9 cellular contexts compared by ENCODE assay signal in genomic region chr2:176732780-176733179, GRCh38.
"Had no signal": no experiment of that assay in that cellular context is flagged by ENCODE, and none has a peak within 500 bp of the region (broad histone marks: within the 10 kb centered on the region; RNA-seq: fewer than 3 reads in every experiment).

No MANE protein-coding gene starts in this region.

- FAIRE-seq: H1, H54, HepG2 had no signal

- H3K4me3 ChIP-seq: GM23248 had no signal

- H3K9me3 Mint-ChIP-seq: H9, IgD-negative memory B cell had no signal

- ATAC-seq: HepG2 had no signal

- H3K36me3 Mint-ChIP-seq: IgD-negative memory B cell had no signal

- H3K27ac ChIP-seq: GM23248, HL-60 had no signal

- H3K27ac Mint-ChIP-seq: H9, IgD-negative memory B cell had no signal

- H3K9ac ChIP-seq: GM23248 had no signal

- H3K4me3 Mint-ChIP-seq: H9, IgD-negative memory B cell had no signal

- H3K4me1 Mint-ChIP-seq: H9, IgD-negative memory B cell had no signal

- H2AFZ ChIP-seq: GM23248 had no signal

- DNase-seq: GM23248, H9, HCEC 1CT, KG1 had no signal
